Comparison of ENCODE assay signal across 9 cellular contexts in the genomic region with DNA sequence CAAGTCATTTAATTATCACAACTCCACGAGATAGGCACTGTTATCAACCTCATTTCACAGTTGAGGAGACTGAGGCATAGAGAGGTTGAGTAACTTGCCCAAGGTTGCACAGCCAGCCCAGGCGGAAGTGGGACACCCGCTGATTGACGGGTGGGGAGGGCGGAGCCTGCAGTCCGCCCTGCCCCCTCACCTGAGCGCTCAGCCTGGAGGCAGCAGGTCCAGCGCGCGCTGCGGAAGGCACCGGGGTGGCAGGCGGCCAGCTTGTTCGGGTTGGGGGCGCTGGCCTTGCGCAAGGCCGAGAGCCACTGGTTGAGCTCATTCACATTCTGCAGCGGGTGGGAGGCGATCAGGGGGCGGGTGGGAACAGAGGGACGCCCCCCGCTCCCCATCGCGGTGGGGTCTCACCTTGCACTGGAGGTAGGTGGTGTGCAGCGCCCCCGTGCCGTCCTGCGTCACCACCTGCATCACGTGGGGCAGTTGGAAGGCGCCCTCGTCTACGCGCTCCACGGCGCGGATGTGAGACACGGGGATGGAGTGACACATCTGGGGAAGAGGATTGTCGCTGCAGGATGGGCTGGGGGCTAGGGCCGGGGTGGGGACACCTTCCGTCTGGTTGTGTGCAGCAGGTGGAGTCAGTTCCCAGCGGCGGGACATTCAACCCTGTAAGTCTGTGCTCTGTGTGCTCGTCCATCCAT. TPM values are rescaled to one million over a fixed set of nuclear protein-coding genes. Genes with fewer than 3 reads are reported as not detected.
DNase-seq lines count a peak whose midpoint lies in the region; ATAC-seq and TF ChIP-seq lines count a peak whose summit lies in the region.
"Had no signal": no experiment of that assay in that cellular context is flagged by ENCODE, and none has a peak within 500 bp of the region (broad histone marks: within the 10 kb centered on the region; RNA-seq: fewer than 3 reads in every experiment).

No MANE protein-coding gene starts in this region.

- H3K27me3 ChIP-seq in SK-N-SH (ENCODE audit: insufficient read depth) (no peaks in the 10 kb centered on the region), lung (ENCODE audit: control insufficient read depth, insufficient read depth) (no peaks in the 10 kb centered on the region), thymus (ENCODE audit: control insufficient read depth, insufficient read depth) (peaks cover 2% of the 10 kb centered on the region)

- no peak overlapping the region for H2AFZ ChIP-seq in SK-N-SH (ENCODE audit: low read depth)

- peaks cover 0 to 2% of the 10 kb centered on the region in 2 experiments; a peak in 1 of 4 replicates for H3K4me1 ChIP-seq in SK-N-SH (ENCODE audit: control insufficient read depth in 1 of 2, insufficient read depth in 2 of 2, low read depth in 1 of 2, low read length in 1 of 2)
- H3K4me1 ChIP-seq in lung (ENCODE audit: control insufficient read depth in 2 of 2, insufficient read depth in 2 of 2, low read length in 2 of 2) = peaks cover 0 to 3% of the 10 kb centered on the region in 2 donors
- no peaks in the 10 kb centered on the region for H3K4me1 ChIP-seq in thymus (ENCODE audit: control insufficient read depth, insufficient read depth, low read length)

- H3K4me3 ChIP-seq in SK-N-SH (ENCODE audit: low read depth in 2 of 2, low read length in 1 of 2) (peak overlapping the region in 1 of 2 experiments; percentile 6; a peak in 1 of 4 replicates), lung (no peak overlapping the region), thymus (ENCODE audit: low read length) (peak overlapping the region; percentile 15)

- H3K9me2 ChIP-seq in SK-N-SH = no peaks in the 10 kb centered on the region

- no peak for TF ChIP-seq CTCF in SK-N-SH (IDR thresholded peaks at IDR 0.05)
- TF ChIP-seq CTCF in lung (IDR thresholded peaks at IDR 0.05; ENCODE audit: control extremely low read depth, extremely low read depth) = no peak

- no peaks in the 10 kb centered on the region for H3K9me3 ChIP-seq in SK-N-SH
- H3K9me3 ChIP-seq in lung (ENCODE audit: control insufficient read depth in 2 of 2, insufficient read depth in 1 of 2, low read length in 1 of 2) = no peaks in the 10 kb centered on the region
- no peaks in the 10 kb centered on the region for H3K9me3 ChIP-seq in thymus (ENCODE audit: control insufficient read depth)

- CTCF ChIA-PET in SK-N-SH (lab: Yijun Ruan, JAX) = interaction anchor here (0.8 to 2.3 kb wide), 4 partner anchors 27 to 70 kb away, joined by 3 to 9 read pairs (median 6); no protein-coding TSS in a partner anchor

- POLR2A ChIA-PET in SK-N-SH (lab: Yijun Ruan, JAX) = interaction anchor here (0.6 to 1.2 kb wide), 3 partner anchors 60 to 72 kb away, joined by 3 to 4 read pairs (median 3); no protein-coding TSS in a partner anchor

- no peak overlapping the region for H3K27ac ChIP-seq in SK-N-SH (ENCODE audit: low read depth in 2 of 2, low read length in 1 of 2)
- H3K27ac ChIP-seq in lung (ENCODE audit: low read depth in 1 of 2, low read length in 1 of 2) = no peak overlapping the region
- no peak overlapping the region for H3K27ac ChIP-seq in thymus (ENCODE audit: low read depth)

- no peak overlapping the region for H3K9ac ChIP-seq in SK-N-SH

- H4K20me1 ChIP-seq in SK-N-SH (ENCODE audit: insufficient read depth) = no peaks in the 10 kb centered on the region

- no peaks in the 10 kb centered on the region for H3F3A ChIP-seq in SK-N-SH (replicated peaks; ENCODE audit: insufficient read depth)

- TF ChIP-seq EP300 in SK-N-SH (IDR thresholded peaks at IDR 0.05; ENCODE audit: borderline replicate concordance in 1 of 2, low read depth in 1 of 2, low read length in 1 of 2) = no peak

- WGBS in SK-N-SH (ENCODE audit: low lambda C conversion rate) = 24% methylated on average over 23 of the region's 43 CpGs
- WGBS in lung, 2 donors = 7 to 9% methylated on average over 40 to 43 of the region's 43 CpGs
- WGBS in thymus = 13% methylated on average over 43 of the region's 43 CpGs

- TF ChIP-seq RAD21 in SK-N-SH (IDR thresholded peaks at IDR 0.05; ENCODE audit: low read length) = no peak

- H3K36me3 ChIP-seq in SK-N-SH (replicated peaks in 1 of 2; ENCODE audit: control insufficient read depth in 1 of 2, insufficient read depth in 2 of 2, low read length in 1 of 2) (no peaks in the 10 kb centered on the region), lung (ENCODE audit: control insufficient read depth in 2 of 2, insufficient read depth in 2 of 2, low read length in 2 of 2) (no peaks in the 10 kb centered on the region), thymus (ENCODE audit: control insufficient read depth, insufficient read depth) (no peaks in the 10 kb centered on the region)

- no peak overlapping the region for H3K4me2 ChIP-seq in SK-N-SH

- H3K79me2 ChIP-seq in SK-N-SH (ENCODE audit: insufficient read depth) = no peaks in the 10 kb centered on the region

- ATAC-seq in SK-N-SH treated with all-trans-retinoic acid at 6 μM for 48 hours (no peak; the same call in 2 of the 3 replicates), lung (ENCODE audit: insufficient read depth, low FRiP score) (peak; percentile 27), GM21367 (IDR thresholded peaks at IDR 0.05; ENCODE audit: unreplicated experiment) (no peak)

- DNase-seq in SK-N-SH (peak; percentile 70), lung (ENCODE audit: low spot score) (no peak), SW 1271 (lab: John Stamatoyannopoulos, UW) (no peak), NCI-H345 treated with DMSO at 0.1 percent for 48 hours (lab: John Stamatoyannopoulos, UW; ENCODE audit: unreplicated experiment) (no peak)
- peak in 3 of 4 experiments; percentile 15 to 66 (median 52) for DNase-seq in activated naive CD4-positive, alpha-beta T cell (lab: John Stamatoyannopoulos, UW)

TF ChIP-seq in SK-N-SH, 30 proteins besides CTCF, POLR2A, EP300 and RAD21 (continues in another document):
- TF ChIP-seq MAX (IDR thresholded peaks at IDR 0.05; ENCODE audit: low read depth) (no peak), PBX3 (IDR thresholded peaks at IDR 0.05) (0 out of 2 replicates have a peak, but pooled peaks have one; percentile 23), SIN3A (IDR thresholded peaks at IDR 0.05; ENCODE audit: borderline replicate concordance, low read depth, low read length) (no peak), TEAD4 (IDR thresholded peaks at IDR 0.05; ENCODE audit: borderline replicate concordance, insufficient read depth) (no peak)

TF ChIP-seq in SK-N-SH treated with all-trans-retinoic acid at 6 μM for 48 hours, 23 proteins besides CTCF, POLR2A, EP300 and RAD21:
- TF ChIP-seq RARB (CRISPR knock-in tag; IDR thresholded peaks at IDR 0.05) (no peak), ZNF565 (CRISPR knock-in tag; conservative IDR thresholded peaks at IDR 0.05; ENCODE audit: low read depth) (no peak), CSDC2 (CRISPR knock-in tag; IDR thresholded peaks at IDR 0.05) (no peak), TCF4 (CRISPR knock-in tag; IDR thresholded peaks at IDR 0.05; ENCODE audit: borderline replicate concordance) (no peak), PPARA (CRISPR knock-in tag; IDR thresholded peaks at IDR 0.05; ENCODE audit: borderline replicate concordance) (no peak), BACH2 (CRISPR knock-in tag; IDR thresholded peaks at IDR 0.05; ENCODE audit: borderline replicate concordance) (no peak)

RNA-seq across cellular contexts. Expression of gene RASAL1, which starts 31.7 kb away (rescaled TPM):
- polyA plus RNA-seq in SK-N-SH (2012; rRNA removed) = not detected in 2 replicates
- polyA plus RNA-seq in SK-N-SH (2012; cell fraction: cytosol; rRNA removed) = not detected in 2 replicates
- 0.04 TPM in 1 of 2 replicates, not detected in the other for polyA plus RNA-seq in SK-N-SH (2012; cell fraction: nucleus; rRNA removed)
- total RNA-seq in lung = under 1 TPM; 0.58 to 0.65 TPM
- 1 to 10 TPM in 1 of 2 donors, under 1 TPM in 1; 0.09 to 1.8 TPM for polyA plus RNA-seq in lung
- polyA plus RNA-seq in thymus = 3.7 TPM

RNA-seq across cellular contexts. Expression of gene CFAP73, which starts 45.6 kb away (rescaled TPM):
- polyA plus RNA-seq in SK-N-SH (2012; rRNA removed) = not detected in 2 replicates
- polyA plus RNA-seq in SK-N-SH (2012; cell fraction: cytosol; rRNA removed) = not detected in 2 replicates
- 0.05 and 0.14 TPM in 2 replicates for polyA plus RNA-seq in SK-N-SH (2012; cell fraction: nucleus; rRNA removed)
- 10 to 100 TPM; 14.6 to 40.6 TPM for total RNA-seq in lung
- 10 to 100 TPM; 10.4 to 14.6 TPM for polyA plus RNA-seq in lung
- polyA plus RNA-seq in thymus = 0.73 TPM
- total RNA-seq: mononuclear cell had no signal

RNA-seq across cellular contexts. Expression of gene DTX1, which starts 47.4 kb away (rescaled TPM):
- polyA plus RNA-seq in SK-N-SH (2012; rRNA removed) = 0.72 and 1.0 TPM in 2 replicates
- 0.40 and 0.96 TPM in 2 replicates for polyA plus RNA-seq in SK-N-SH (2012; cell fraction: cytosol; rRNA removed)
- polyA plus RNA-seq in SK-N-SH (2012; cell fraction: nucleus; rRNA removed) = 2.4 and 2.7 TPM in 2 replicates
- total RNA-seq in lung = 1 to 10 TPM; 2.9 to 4.9 TPM
- 1 to 10 TPM; 1.3 to 1.6 TPM for polyA plus RNA-seq in lung
- polyA plus RNA-seq in thymus = 2.1 TPM

Comparison
In these comparisons a context has a peak if more than half of its experiments do, and no peak if none do; other contexts are left out.
1. DNase-seq: peak in SK-N-SH (single experiment) and activated naive CD4-positive, alpha-beta T cell (3 of 4); none in lung (single experiment), SW 1271 (0 of 2) and NCI-H345 treated with DMSO at 0.1 percent for 48 hours (single experiment).